Comparison of ENCODE assay signal across 13 cellular contexts in genomic region chr17:50955160-50955559, GRCh38.
DNase-seq lines count a peak whose midpoint lies in the region; ATAC-seq and TF ChIP-seq lines count a peak whose summit lies in the region.
"Had no signal": no experiment of that assay in that cellular context is flagged by ENCODE, and none has a peak within 500 bp of the region (broad histone marks: within the 10 kb centered on the region; RNA-seq: fewer than 3 reads in every experiment).

No MANE protein-coding gene starts in this region.

- H3K27me3 Mint-ChIP-seq in Caco-2 (ENCODE audit: insufficient read depth, unreplicated experiment) = no peaks in the 10 kb centered on the region
- no peaks in the 10 kb centered on the region for H3K27me3 Mint-ChIP-seq in WTC11 (ENCODE audit: low read depth)
- peaks cover 2 to 4% (median 3%) of the 10 kb centered on the region in 3 donors for H3K27me3 Mint-ChIP-seq in immature natural killer cell (ENCODE audit: low read depth in 3 of 3)

- H3K27ac ChIP-seq in right cardiac atrium (ENCODE audit: low read length) (peak overlapping the region; percentile 54), sigmoid colon (peak overlapping the region; percentile 33 to 66 (median 61))
- H3K27ac ChIP-seq: C4-2B had no signal

- no peak for TF ChIP-seq EP300 in sigmoid colon (IDR thresholded peaks at IDR 0.05)

- POLR2A ChIA-PET in Caco-2 (lab: Charles Lee) (interaction anchor here (2.4 to 2.6 kb wide), 2 partner anchors 89 to 103 kb away, joined by 14 to 23 read pairs; partner anchors contain the start of gene TOB1), WTC11 (lab: Charles Lee) (interaction anchor here (0.6 to 2.8 kb wide), 3 partner anchors 16 to 111 kb away, joined by 3 to 22 read pairs (median 5); partner anchors contain the start of gene TOB1)

- H3K4me1 Mint-ChIP-seq in Caco-2 (ENCODE audit: low read depth, unreplicated experiment) (peaks cover 19% of the 10 kb centered on the region), WTC11 (peaks cover 48% of the 10 kb centered on the region), immature natural killer cell (peaks cover 10 to 12% of the 10 kb centered on the region in 2 donors)

- no peak overlapping the region for H3K4me3 Mint-ChIP-seq in Caco-2 (ENCODE audit: unreplicated experiment)
- H3K4me3 Mint-ChIP-seq in WTC11 = no peak overlapping the region
- H3K4me3 Mint-ChIP-seq in immature natural killer cell = no peak overlapping the region
- H3K4me3 Mint-ChIP-seq: T-helper 2 cell treated with Interferon-gamma antibody and Interleukin-4, amounts not matched to agents 5 μg/mL and 100 μg/mL, for 36 hours had no signal

- H3K9me3 ChIP-seq in Caco-2 (no peaks in the 10 kb centered on the region), right cardiac atrium (ENCODE audit: control insufficient read depth, low read length) (no peaks in the 10 kb centered on the region), sigmoid colon (no peaks in the 10 kb centered on the region)

- H3K27ac Mint-ChIP-seq in Caco-2 (ENCODE audit: unreplicated experiment) (peak overlapping the region; percentile 14), WTC11 (0 out of 2 replicates have a peak overlapping the region, but pooled peaks have one; percentile 60), immature natural killer cell (no peak overlapping the region)
- H3K27ac Mint-ChIP-seq: T-helper 2 cell treated with Interferon-gamma antibody and Interleukin-4, amounts not matched to agents 5 μg/mL and 100 μg/mL, for 36 hours had no signal

- no peak overlapping the region for H3K4me3 ChIP-seq in Caco-2 (ENCODE audit: low read depth, low read length)
- no peak overlapping the region for H3K4me3 ChIP-seq in right cardiac atrium (ENCODE audit: low read length)
- no peak overlapping the region for H3K4me3 ChIP-seq in sigmoid colon

- intact Hi-C loops in Caco-2 (cut with micrococcal nuclease; ENCODE audit: unreplicated experiment) (loop anchor here (5.0 kb wide), 2 partner anchors 37 to 473 kb away; no protein-coding TSS in a partner anchor), right cardiac atrium (cut with DNase I) (loop anchor here in 1 of 4 donors (10.0 kb wide), 1 partner anchor 170 kb away; no protein-coding TSS in a partner anchor), sigmoid colon (cut with DNase I) (loop anchor here (10.0 kb wide), 1 partner anchor 410 kb away; the partner anchor contains the start of gene SPATA20)

- DNase-seq in Caco-2 (peak in 1 of 2 experiments; percentile 49), WTC11 (ENCODE audit: low spot score) (no peak), right cardiac atrium (peak in 1 of 3 donors; percentile 52), sigmoid colon (no peak), NCI-H1694 treated with DMSO at 0.1 percent for 48 hours (lab: John Stamatoyannopoulos, UW) (no peak), SK-N-DZ (ENCODE audit: low spot score) (no peak), immature natural killer cell (no peak)
- DNase-seq: GF-D8, MV-4-11, small intestine had no signal

- BruUV-seq in Caco-2 (replicated peaks; lab: Mats Ljungman, UMichigan) = no TSS peak

- H3K4me1 ChIP-seq in Caco-2 = peaks cover 19% of the 10 kb centered on the region
- H3K4me1 ChIP-seq in right cardiac atrium (ENCODE audit: control insufficient read depth, insufficient read depth, low read length) = peaks cover 4% of the 10 kb centered on the region
- H3K4me1 ChIP-seq in sigmoid colon = peaks cover 0 to 40% (median 32%) of the 10 kb centered on the region in 4 donors

- CTCF ChIA-PET in Caco-2 (lab: Charles Lee) (interaction anchor here (1.0 to 8.0 kb wide), 7 partner anchors 88 to 172 kb away, joined by 3 to 186 read pairs (median 7); partner anchors contain the start of gene TOB1), WTC11 (lab: Charles Lee) (interaction anchor here (0.5 to 6.6 kb wide), 10 partner anchors 24 to 199 kb away, joined by 3 to 85 read pairs (median 8); partner anchors contain the start of gene TOB1)

- ATAC-seq in WTC11 = no peak
- no peak for ATAC-seq in right cardiac atrium
- no peak for ATAC-seq in GM21717 (IDR thresholded peaks at IDR 0.05; ENCODE audit: unreplicated experiment)

- no peak for TF ChIP-seq CTCF in Caco-2 (IDR thresholded peaks at IDR 0.05; ENCODE audit: insufficient read depth in 1 of 2, low read depth in 1 of 2, low read length in 1 of 2, severe bottlenecking in 1 of 2, unreplicated experiment in 1 of 2)
- no peak for TF ChIP-seq CTCF in WTC11 (IDR thresholded peaks at IDR 0.05)
- no peak for TF ChIP-seq CTCF in sigmoid colon (IDR thresholded peaks at IDR 0.05)

- peaks cover 8% of the 10 kb centered on the region for H3K36me3 Mint-ChIP-seq in Caco-2 (ENCODE audit: insufficient read depth, unreplicated experiment)
- H3K36me3 Mint-ChIP-seq in WTC11 = no peaks in the 10 kb centered on the region
- H3K36me3 Mint-ChIP-seq in immature natural killer cell = no peaks in the 10 kb centered on the region

- no peaks in the 10 kb centered on the region for H3K27me3 ChIP-seq in Caco-2 (replicated peaks; ENCODE audit: control insufficient read depth, insufficient read depth, low read length)
- no peaks in the 10 kb centered on the region for H3K27me3 ChIP-seq in right cardiac atrium (ENCODE audit: control insufficient read depth, insufficient read depth)
- H3K27me3 ChIP-seq in sigmoid colon = no peaks in the 10 kb centered on the region

- TF ChIP-seq POLR2A in sigmoid colon (IDR thresholded peaks at IDR 0.05) = no peak

- 95% methylated on average over 8 of the region's 8 CpGs for WGBS in right cardiac atrium
- 95 to 96% methylated on average over 8 of the region's 8 CpGs for WGBS in sigmoid colon, 2 donors

- H3K36me3 ChIP-seq in Caco-2 (ENCODE audit: control insufficient read depth, insufficient read depth, low read length) (no peaks in the 10 kb centered on the region), sigmoid colon (peaks cover 0 to 10% (median 0%) of the 10 kb centered on the region in 4 donors)

- H3K9me3 Mint-ChIP-seq in Caco-2 (ENCODE audit: unreplicated experiment) (no peaks in the 10 kb centered on the region), WTC11 (no peaks in the 10 kb centered on the region), immature natural killer cell (no peaks in the 10 kb centered on the region)
- H3K9me3 Mint-ChIP-seq: T-helper 2 cell treated with Interferon-gamma antibody and Interleukin-4, amounts not matched to agents 5 μg/mL and 100 μg/mL, for 36 hours had no signal

TF ChIP-seq in WTC11, 78 proteins besides CTCF, POLR2A, EP300 and RAD21:
- no peak for TF ChIP-seq ZNF232 (CRISPR knock-in tag; IDR thresholded peaks at IDR 0.05)
- no peak for TF ChIP-seq PRRX2 (CRISPR knock-in tag; IDR thresholded peaks at IDR 0.05)
- TF ChIP-seq PREB (CRISPR knock-in tag; IDR thresholded peaks at IDR 0.05; ENCODE audit: borderline replicate concordance) = peak; percentile 32; the same call in 1 of the 2 replicates
- TF ChIP-seq GRHL2 (CRISPR knock-in tag; IDR thresholded peaks at IDR 0.05; ENCODE audit: insufficient replicate concordance, severe bottlenecking) = no peak

Comparison
In these comparisons a context has a peak if more than half of its experiments do, and no peak if none do; other contexts are left out.
1. H3K27ac Mint-ChIP-seq: peak in Caco-2 (single experiment) and WTC11 (single experiment); none in immature natural killer cell (0 of 6).